8 cellular contexts compared by ENCODE assay signal in the genomic region with DNA sequence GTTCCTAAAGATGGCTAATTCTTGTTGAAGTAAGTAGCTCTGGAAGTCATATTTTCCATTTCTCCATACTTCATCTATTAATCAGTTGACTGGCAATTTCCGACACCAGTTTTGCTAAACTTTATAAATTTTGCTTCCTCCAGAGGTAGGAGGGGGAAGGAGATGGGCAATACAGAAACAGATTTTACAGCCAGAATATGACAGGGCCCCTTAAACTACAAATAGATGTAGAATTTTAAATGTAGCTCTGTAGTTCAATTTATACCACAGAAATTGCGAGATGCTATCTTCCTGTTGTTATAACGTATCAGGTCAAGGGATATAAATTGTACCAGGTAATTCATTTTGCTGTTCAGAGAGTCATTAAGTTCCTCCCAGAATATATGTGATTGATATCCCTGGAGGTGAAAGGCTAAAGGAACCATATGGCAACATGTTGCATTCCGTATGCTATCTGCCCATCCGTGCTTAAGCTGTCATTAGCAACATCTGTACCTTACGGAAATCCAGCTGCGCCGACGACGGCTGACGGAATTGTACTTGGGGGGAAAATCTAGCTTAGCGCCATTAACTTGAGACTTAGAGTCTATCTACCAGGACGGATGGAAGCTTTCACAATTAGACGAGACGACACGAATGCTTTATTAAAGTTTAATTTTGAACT. TPM values are rescaled to one million over a fixed set of nuclear protein-coding genes. Genes with fewer than 3 reads are reported as not detected.
DNase-seq lines count a peak whose midpoint lies in the region; ATAC-seq and TF ChIP-seq lines count a peak whose summit lies in the region.

No MANE protein-coding gene starts in this region.

- TF ChIP-seq POLR2A in gastroesophageal sphincter (IDR thresholded peaks at IDR 0.05), result no peak

- 3 to 4% methylated on average over 14 to 16 of the region's 16 CpGs for WGBS in gastroesophageal sphincter (ENCODE audit: low coverage in 1 of 2), 2 donors

- ATAC-seq in GM21381 (IDR thresholded peaks at IDR 0.05; ENCODE audit: unreplicated experiment) (peak; percentile 4), gastroesophageal sphincter (no peak), sciatic nerve (no peak)

- peak; percentile 63 for DNase-seq in COLO668 (lab: John Stamatoyannopoulos, UW; ENCODE audit: unreplicated experiment)
- DNase-seq in NCI-H1694 treated with DMSO at 0.1 percent for 48 hours (lab: John Stamatoyannopoulos, UW), result peak; percentile 75
- peak; percentile 73 for DNase-seq in activated CD8-positive, alpha-beta memory T cell treated with anti-CD3 and anti-CD28 coated beads, Interleukin-2, amount 50 U/mL, for 48 hours
- DNase-seq in sciatic nerve (ENCODE audit: low spot score), result peak; percentile 61
- no peak for DNase-seq in COLO829 (ENCODE audit: low spot score)
- DNase-seq in kidney tubule cell (ENCODE audit: low spot score), result no peak

- H3K27ac ChIP-seq in gastroesophageal sphincter, result peak overlapping the region; percentile 92 to 100 (median 98)

- H3K4me1 ChIP-seq in gastroesophageal sphincter, result peaks cover 3 to 45% (median 9%) of the 10 kb centered on the region in 3 donors

- intact Hi-C loops in sciatic nerve (cut with DNase I), result loop anchor here (5.0 kb wide), 1 partner anchor 61 kb away; no protein-coding TSS in a partner anchor

- TF ChIP-seq CTCF in gastroesophageal sphincter (IDR thresholded peaks at IDR 0.05), result no peak

- H3K27me3 ChIP-seq in gastroesophageal sphincter, result no peaks in the 10 kb centered on the region

- peak overlapping the region; percentile 66 to 68 for H3K4me3 ChIP-seq in gastroesophageal sphincter

- TF ChIP-seq EP300 in gastroesophageal sphincter (IDR thresholded peaks at IDR 0.05), result no peak

- H3K9me3 ChIP-seq in gastroesophageal sphincter, result no peaks in the 10 kb centered on the region

- H3K36me3 ChIP-seq in gastroesophageal sphincter, result no peaks in the 10 kb centered on the region

RNA-seq across cellular contexts. Expression of a gene that starts 8.4 kb away (rescaled TPM):
- total RNA-seq in gastroesophageal sphincter (1 to 10 TPM; 1.3 to 7.3 (median 1.8) TPM), sciatic nerve (62.1 TPM)

Comparison
In these comparisons a context has a peak if more than half of its experiments do, and no peak if none do; other contexts are left out.
1. DNase-seq: peak in COLO668 (single experiment), NCI-H1694 treated with DMSO at 0.1 percent for 48 hours (single experiment), activated CD8-positive, alpha-beta memory T cell treated with anti-CD3 and anti-CD28 coated beads, Interleukin-2, amount 50 U/mL, for 48 hours (single experiment) and sciatic nerve (single experiment); none in COLO829 (single experiment) and kidney tubule cell (single experiment).